8 cellular contexts compared by ENCODE assay signal in the genomic region with DNA sequence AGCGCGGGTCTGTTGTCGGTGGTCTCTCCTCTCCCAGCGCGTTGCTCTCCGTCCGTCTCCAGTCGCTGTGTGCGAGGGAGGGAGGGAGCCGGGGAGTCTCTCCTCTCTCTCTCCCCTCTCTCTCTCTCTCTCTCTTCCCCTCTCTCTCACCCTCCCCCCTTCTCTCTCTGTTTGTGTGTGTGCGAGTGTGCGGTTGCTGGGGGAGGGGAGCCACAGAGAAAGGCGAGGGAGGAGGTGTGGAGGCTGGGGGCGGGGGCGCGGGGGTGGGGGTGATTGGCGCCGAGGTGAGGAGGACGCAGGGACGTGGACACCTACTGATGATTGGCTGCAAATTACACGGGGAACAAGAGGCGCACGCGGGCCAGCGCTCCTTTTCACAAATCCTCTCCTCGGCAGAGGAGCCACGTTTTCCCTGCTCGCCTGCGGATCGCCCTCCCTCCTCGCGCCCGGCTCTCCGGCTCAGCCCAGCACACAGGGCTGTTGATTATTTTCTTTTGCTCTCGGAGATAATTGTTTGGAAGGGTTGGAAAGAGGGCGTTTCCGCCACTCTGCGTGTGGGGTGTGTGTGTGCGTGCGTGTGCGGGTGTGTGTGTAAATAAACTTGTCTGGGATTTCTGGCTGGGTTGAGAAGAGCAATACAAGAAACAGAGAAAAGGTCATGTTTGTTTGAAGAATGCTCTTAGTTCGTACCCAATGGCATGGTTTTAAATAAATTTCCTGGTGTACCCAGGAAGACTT. TPM values are rescaled to one million over a fixed set of nuclear protein-coding genes. Genes with fewer than 3 reads are reported as not detected.
DNase-seq lines count a peak whose midpoint lies in the region; ATAC-seq and TF ChIP-seq lines count a peak whose summit lies in the region.

A gene (minus strand): TSS at position 73 of the 738 bp plus-strand sequence. CDS start 3,092 bp downstream, outside the sequence.

- H3K36me3 ChIP-seq in ectodermal cell (ENCODE audit: control insufficient read depth, insufficient read depth, low read length) = no peaks in the 10 kb centered on the region
- H3K36me3 ChIP-seq in lung (ENCODE audit: control insufficient read depth in 2 of 2, insufficient read depth in 2 of 2, low read length in 2 of 2) = no peaks in the 10 kb centered on the region
- H3K36me3 ChIP-seq in testis (ENCODE audit: low read depth, missing control alignments) = no peaks in the 10 kb centered on the region

- H3K9me3 Mint-ChIP-seq in T-helper 1 cell treated with Interleukin-12 subunit alpha and Interleukin-12 subunit beta and Interleukin-4 antibody, amounts not matched to agents 30 μg/mL and 1 μg/mL, for 36 hours = no peaks in the 10 kb centered on the region

- TF ChIP-seq CTCF in lung (IDR thresholded peaks at IDR 0.05; ENCODE audit: control extremely low read depth, extremely low read depth) (no peak), testis (IDR thresholded peaks at IDR 0.05) (no peak)

- H3K27ac ChIP-seq in ectodermal cell (ENCODE audit: insufficient read depth, low read depth, low read length, poor library complexity, severe bottlenecking) (peak within 1 kb of the TSS; percentile 82), lung (ENCODE audit: low read depth in 1 of 2, low read length in 1 of 2) (peak within 1 kb of the TSS; percentile 48 to 85), testis (peak within 1 kb of the TSS; percentile 75 to 77)

- H3K9me3 ChIP-seq in ectodermal cell (ENCODE audit: control insufficient read depth, low read length) (no peaks in the 10 kb centered on the region), lung (ENCODE audit: control insufficient read depth in 2 of 2, insufficient read depth in 1 of 2, low read length in 1 of 2) (no peaks in the 10 kb centered on the region), testis (no peaks in the 10 kb centered on the region)

- H3K4me1 ChIP-seq in ectodermal cell (ENCODE audit: control insufficient read depth, insufficient read depth, low read length) (peaks cover 7% of the 10 kb centered on the region), lung (ENCODE audit: control insufficient read depth in 2 of 2, insufficient read depth in 2 of 2, low read length in 2 of 2) (peaks cover 0 to 9% of the 10 kb centered on the region in 2 donors), testis (peaks cover 5% of the 10 kb centered on the region)

- intact Hi-C loops in testis (cut with DNase I; ENCODE audit: low total_unique reads) = no loop called here

- H3K27ac Mint-ChIP-seq in T-helper 1 cell treated with Interleukin-12 subunit alpha and Interleukin-12 subunit beta and Interleukin-4 antibody, amounts not matched to agents 30 μg/mL and 1 μg/mL, for 36 hours = no peak within 1 kb of the TSS

- peak within 1 kb of the TSS; percentile 59 for H3K4me3 ChIP-seq in ectodermal cell (ENCODE audit: insufficient read depth, low read depth, low read length)
- peak within 1 kb of the TSS; percentile 44 for H3K4me3 ChIP-seq in lung
- H3K4me3 ChIP-seq in testis = peak within 1 kb of the TSS; percentile 58 to 71

- DNase-seq in DMS153 (lab: John Stamatoyannopoulos, UW) = peak; percentile 91
- peak; percentile 85 for DNase-seq in NCI-H1436 (lab: John Stamatoyannopoulos, UW)
- peak; percentile 48 for DNase-seq in lung (ENCODE audit: low spot score)
- DNase-seq in testis = peak; percentile 88
- no peak for DNase-seq in UCSD-AML1 (lab: John Stamatoyannopoulos, UW; ENCODE audit: unreplicated experiment)

- H3K27me3 ChIP-seq in ectodermal cell (ENCODE audit: control insufficient read depth, insufficient read depth, low read length, poor library complexity, severe bottlenecking) (no peaks in the 10 kb centered on the region), lung (ENCODE audit: control insufficient read depth, insufficient read depth) (no peaks in the 10 kb centered on the region), testis (no peaks in the 10 kb centered on the region)

- peaks cover 13% of the 10 kb centered on the region for H3K4me1 Mint-ChIP-seq in T-helper 1 cell treated with Interleukin-12 subunit alpha and Interleukin-12 subunit beta and Interleukin-4 antibody, amounts not matched to agents 30 μg/mL and 1 μg/mL, for 36 hours (ENCODE audit: low read depth)

- WGBS in ectodermal cell, 2 experiments = 0 to 1% methylated on average over 32 to 35 of the region's 42 CpGs
- 0 to 1% methylated on average over 26 to 42 of the region's 42 CpGs for WGBS in lung, 2 donors
- 0 to 1% methylated on average over 30 to 32 of the region's 42 CpGs for WGBS in testis, 2 donors

- TF ChIP-seq POLR2A in testis (IDR thresholded peaks at IDR 0.05) = no peak

- H3K36me3 Mint-ChIP-seq in T-helper 1 cell treated with Interleukin-12 subunit alpha and Interleukin-12 subunit beta and Interleukin-4 antibody, amounts not matched to agents 30 μg/mL and 1 μg/mL, for 36 hours (ENCODE audit: low read depth) = no peaks in the 10 kb centered on the region

- ATAC-seq in GM21528 (IDR thresholded peaks at IDR 0.05; ENCODE audit: low FRiP score, unreplicated experiment) = peak; percentile 24
- peak; percentile 32 for ATAC-seq in lung (ENCODE audit: insufficient read depth, low FRiP score)

- peak within 1 kb of the TSS; percentile 67 for H3K4me3 Mint-ChIP-seq in T-helper 1 cell treated with Interleukin-12 subunit alpha and Interleukin-12 subunit beta and Interleukin-4 antibody, amounts not matched to agents 30 μg/mL and 1 μg/mL, for 36 hours

- peaks cover 64% of the 10 kb centered on the region for H3K27me3 Mint-ChIP-seq in T-helper 1 cell treated with Interleukin-12 subunit alpha and Interleukin-12 subunit beta and Interleukin-4 antibody, amounts not matched to agents 30 μg/mL and 1 μg/mL, for 36 hours (ENCODE audit: low read depth)

RNA-seq across cellular contexts. Expression of the gene that starts here (rescaled TPM):
- polyA plus RNA-seq in ectodermal cell (2013, experiment 1 of 4) = 23.4 TPM
- polyA plus RNA-seq in ectodermal cell (2013, experiment 2 of 4) = 23.2 TPM
- polyA plus RNA-seq in ectodermal cell (2013, experiment 3 of 4) = 16.1 TPM
- 15.7 TPM for polyA plus RNA-seq in ectodermal cell (2013, experiment 4 of 4)
- 1 to 10 TPM; 2.1 to 6.7 TPM for total RNA-seq in lung
- polyA plus RNA-seq in lung = under 1 TPM; 0.39 to 0.45 TPM
- total RNA-seq in testis = 10 to 100 TPM in 1 of 2 donors, 1 to 10 TPM in 1; 8.6 to 10.2 TPM
- polyA plus RNA-seq in testis (ENCODE audit: insufficient read depth, low read depth, low replicate concordance) = 3.7 TPM
